In genomic region chr4:65893957-65894755, GRCh38 we compare ENCODE assay signal across 29 cellular contexts.
DNase-seq lines count a peak whose midpoint lies in the region; ATAC-seq lines count a peak whose summit lies in the region.
"Had no signal": no experiment of that assay in that cellular context is flagged by ENCODE, and none has a peak within 500 bp of the region (broad histone marks: within the 10 kb centered on the region; RNA-seq: fewer than 3 reads in every experiment).

No MANE protein-coding gene starts in this region.

- DNase-seq in HAP-1 (ENCODE audit: low spot score in 2 of 2) (peak; percentile 15 to 63), amniotic epithelial cell (ENCODE audit: low read depth) (peak; percentile 17), fibroblast of peridontal ligament (ENCODE audit: extremely low read depth) (peak; percentile 70), skeletal muscle cell (ENCODE audit: low read depth) (peak; percentile 7), islet precursor cell (no peak), occipital lobe (lab: John Stamatoyannopoulos, UW) (no peak)
- DNase-seq: activated CD4-positive, alpha-beta T cell treated with anti-CD3 and anti-CD28 coated beads, Interleukin-2, amount 50 U/mL, for 48 hours; activated CD4-positive, CD25-positive, alpha-beta regulatory T cell; activated naive CD4-positive, alpha-beta T cell treated with anti-CD3 and anti-CD28 coated beads for 36 hours; adrenal gland; caudate nucleus; cortex of kidney; DMS153; erythroblast; foreskin melanocyte; GDM1; heart left ventricle; IMR-90; kidney glomerular epithelial cell; naive B cell; NCI-H1048; NCI-H1694; NCI-H510A; nucleus accumbens; SK-N-SH; transverse colon had no signal

- peaks cover 28% of the 10 kb centered on the region for H3K4me1 ChIP-seq in HAP-1
- H3K4me1 ChIP-seq: adrenal gland; BLaER1 treated with 17β-estradiol and CSF1 and Interleukin-3, amounts not matched to agents 10 nM and 100 nM; heart left ventricle; transverse colon had no signal

- no peaks in the 10 kb centered on the region for H3K36me3 ChIP-seq in HAP-1 (replicated peaks)
- H3K36me3 ChIP-seq: adrenal gland; BLaER1 treated with 17β-estradiol and CSF1 and Interleukin-3, amounts not matched to agents 10 nM and 100 nM; heart left ventricle; transverse colon had no signal

- H3K9me3 ChIP-seq in HAP-1: peaks cover 2% of the 10 kb centered on the region; the same call in 1 of the 2 replicates
- H3K9me3 ChIP-seq: adrenal gland; BLaER1 treated with 17β-estradiol and CSF1 and Interleukin-3, amounts not matched to agents 10 nM and 100 nM; SK-N-SH; transverse colon had no signal

- no peak for ATAC-seq in HG03354 (IDR thresholded peaks at IDR 0.05; ENCODE audit: poor library complexity, severe bottlenecking, unreplicated experiment)
- ATAC-seq: heart left ventricle; stimulated activated effector memory CD8-positive, alpha-beta T cell treated with anti-CD3 and anti-CD28 coated beads, Interleukin-12 subunit alpha, Interleukin-12 subunit beta, amount 100 ng/mL, for 72 hours had no signal

- H3K4me3 ChIP-seq in HAP-1: no peak overlapping the region
- H3K4me3 ChIP-seq in skeletal muscle cell (ENCODE audit: low read depth, low read length): no peak overlapping the region
- H3K4me3 ChIP-seq: adrenal gland; BLaER1 treated with 17β-estradiol and CSF1 and Interleukin-3, amounts not matched to agents 10 nM and 100 nM; heart left ventricle; transverse colon had no signal

- in situ Hi-C loops in HAP-1 (cut with MboI; ENCODE audit: low sequenced_read_pairs): no loop called here

- no peaks in the 10 kb centered on the region for H3K27me3 ChIP-seq in HAP-1 (ENCODE audit: low read depth)
- H3K27me3 ChIP-seq: adrenal gland; BLaER1 treated with 17β-estradiol and CSF1 and Interleukin-3, amounts not matched to agents 10 nM and 100 nM; heart left ventricle; transverse colon had no signal

Comparison
In these comparisons a context has a peak if more than half of its experiments do, and no peak if none do; other contexts are left out.
1. DNase-seq: peak in HAP-1 (2 of 2), amniotic epithelial cell (single experiment), fibroblast of peridontal ligament (single experiment) and skeletal muscle cell (single experiment); none in islet precursor cell (single experiment) and occipital lobe (single experiment).